1 cellular context compared by ENCODE assay signal in the genomic region with DNA sequence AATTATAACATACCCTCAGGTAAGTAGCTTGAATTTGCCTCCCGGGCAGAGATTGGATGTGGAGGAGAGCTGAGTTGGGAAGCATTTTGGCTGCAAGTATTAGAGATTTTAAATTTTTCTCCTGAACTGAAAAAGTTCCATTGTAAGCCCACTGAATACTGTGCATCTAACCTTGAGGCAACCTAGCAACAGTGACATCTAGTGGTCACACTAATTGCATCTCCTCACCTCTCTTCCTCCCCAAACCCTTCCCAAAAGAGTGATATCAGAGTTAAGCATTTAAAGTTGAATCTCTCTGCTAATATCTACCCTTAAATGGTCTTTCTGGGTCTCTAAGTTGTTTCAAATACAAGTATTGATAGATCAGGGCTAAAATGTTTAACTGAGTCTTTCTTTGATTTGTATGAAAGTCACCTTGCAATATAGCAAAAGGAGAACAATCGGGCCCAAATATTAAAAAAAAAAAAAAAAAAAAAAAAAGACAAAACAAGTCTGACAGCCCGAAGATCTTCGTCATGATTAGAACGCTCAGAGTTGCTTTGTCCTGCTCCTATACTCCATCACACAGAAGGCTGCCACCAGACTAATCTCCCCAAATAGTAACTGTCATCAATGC.
TF ChIP-seq lines count a peak whose summit lies in the region.

No MANE protein-coding gene starts in this region.

TF ChIP-seq in H1, 55 proteins besides CTCF, POLR2A, EP300 and RAD21:
- TF ChIP-seq CEBPB (IDR thresholded peaks at IDR 0.05; ENCODE audit: low read depth, low read length) (no peak), HDAC6 (IDR thresholded peaks at IDR 0.05; ENCODE audit: low read depth, low read length) (no peak), POLR2AphosphoS5 (IDR thresholded peaks at IDR 0.05; ENCODE audit: low read depth, low read length) (no peak), RXRA (IDR thresholded peaks at IDR 0.05; ENCODE audit: insufficient read depth, low read depth, low read length) (no peak), CHD2 (IDR thresholded peaks at IDR 0.05; ENCODE audit: low read length) (no peak), EGR1 (IDR thresholded peaks at IDR 0.05; ENCODE audit: borderline replicate concordance, low read depth, low read length) (no peak), TAF7 (optimal IDR thresholded peaks at IDR 0.05; ENCODE audit: borderline replicate concordance, low read depth, low read length) (no peak), RNF2 (IDR thresholded peaks at IDR 0.05; ENCODE audit: borderline replicate concordance, low read depth, low read length, missing control alignments, poor library complexity, severe bottlenecking) (no peak), RBBP5 (IDR thresholded peaks at IDR 0.05; ENCODE audit: borderline replicate concordance, low read depth, low read length) (no peak), BACH1 (IDR thresholded peaks at IDR 0.05; ENCODE audit: low read length) (no peak)
